In the genomic region with DNA sequence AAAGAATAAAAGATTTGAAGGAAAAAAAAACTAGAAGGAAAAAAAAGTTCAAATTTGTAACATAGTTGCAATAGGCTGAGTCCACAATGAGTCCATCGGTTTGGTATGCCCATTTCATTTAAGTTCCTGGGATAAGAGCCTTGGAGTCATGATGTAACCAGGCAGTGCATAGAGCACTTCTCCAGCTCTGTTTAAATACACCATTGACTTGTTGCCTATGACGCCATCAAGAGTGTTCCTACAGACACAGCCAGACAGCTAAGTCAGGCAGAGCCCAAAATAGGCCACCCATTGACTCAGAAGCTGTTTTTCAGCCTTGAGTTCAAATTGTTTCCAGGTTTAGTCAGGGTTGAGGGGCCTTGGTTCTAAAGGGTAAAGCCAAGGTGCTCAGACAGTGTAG, we compare ENCODE assay signal across 13 cellular contexts. TPM values are rescaled to one million over a fixed set of nuclear protein-coding genes. Genes with fewer than 3 reads are reported as not detected.
DNase-seq lines count a peak whose midpoint lies in the region; ATAC-seq and TF ChIP-seq lines count a peak whose summit lies in the region.
"Had no signal": no experiment of that assay in that cellular context is flagged by ENCODE, and none has a peak within 500 bp of the region (broad histone marks: within the 10 kb centered on the region; RNA-seq: fewer than 3 reads in every experiment).

No MANE protein-coding gene starts in this region.

- H3K36me3 Mint-ChIP-seq in activated naive CD4-positive, alpha-beta T cell treated with anti-CD3 and anti-CD28 coated beads, Interleukin-2, amount 50 U/mL, for 72 hours = no peaks in the 10 kb centered on the region

- H3K9me3 ChIP-seq in mucosa of descending colon = peaks cover 5% of the 10 kb centered on the region
- H3K9me3 ChIP-seq: Caco-2 had no signal

- intact Hi-C loops in mucosa of descending colon (cut with DNase I, micrococcal nuclease) = no loop called here

- DNase-seq in AG20443 (ENCODE audit: low spot score) (peak; percentile 81), NCI-H226 (peak; percentile 88), mucosa of descending colon (no peak), NCI-H2171 (lab: John Stamatoyannopoulos, UW) (no peak)
- DNase-seq in activated naive CD4-positive, alpha-beta T cell treated with anti-CD3 and anti-CD28 coated beads, Interleukin-2, amount 50 U/mL, for 72 hours (ENCODE audit: low spot score in 2 of 2) = no peak
- DNase-seq: activated CD4-positive, alpha-beta T cell treated with anti-CD3 and anti-CD28 coated beads for 1 hour; activated naive CD4-positive, alpha-beta T cell treated with anti-CD3 and anti-CD28 coated beads, Interleukin-2, amount 50 U/mL, for 16 hours; GOT3; NCI-H146 had no signal

- H3K4me1 ChIP-seq in mucosa of descending colon (ENCODE audit: low read depth) = no peaks in the 10 kb centered on the region

- H3K9me3 Mint-ChIP-seq in activated naive CD4-positive, alpha-beta T cell treated with anti-CD3 and anti-CD28 coated beads, Interleukin-2, amount 50 U/mL, for 72 hours = no peaks in the 10 kb centered on the region

- no peak overlapping the region for H3K4me3 ChIP-seq in mucosa of descending colon

- no peak overlapping the region for H3K27ac Mint-ChIP-seq in activated naive CD4-positive, alpha-beta T cell treated with anti-CD3 and anti-CD28 coated beads, Interleukin-2, amount 50 U/mL, for 72 hours

- peak; percentile 79 for ATAC-seq in esophagus mucosa
- peak; percentile 21 for ATAC-seq in mucosa of descending colon
- ATAC-seq in HG03025 (IDR thresholded peaks at IDR 0.05; ENCODE audit: low FRiP score, unreplicated experiment) = no peak
- no peak for ATAC-seq in activated naive CD4-positive, alpha-beta T cell treated with anti-CD3 and anti-CD28 coated beads, Interleukin-2, amount 50 U/mL, for 72 hours
- no peak for ATAC-seq in GM18519 (IDR thresholded peaks at IDR 0.05; ENCODE audit: low FRiP score, unreplicated experiment)

- H3K36me3 ChIP-seq in mucosa of descending colon (ENCODE audit: low read depth) = no peaks in the 10 kb centered on the region

- TF ChIP-seq CTCF in mucosa of descending colon (IDR thresholded peaks at IDR 0.05) = no peak

RNA-seq across cellular contexts. Expression of gene SOCS6, which starts 44.9 kb away (rescaled TPM):
- 21.2 TPM for total RNA-seq in esophagus mucosa
- total RNA-seq in mucosa of descending colon = 10 to 100 TPM; 37.2 to 49.6 (median 39.7) TPM
- 1 to 10 TPM; 1.4 to 1.7 TPM for total RNA-seq in activated naive CD4-positive, alpha-beta T cell treated with anti-CD3 and anti-CD28 coated beads, Interleukin-2, amount 50 U/mL, for 72 hours

Comparison
In these comparisons a context has a peak if more than half of its experiments do, and no peak if none do; other contexts are left out.
1. DNase-seq: peak in AG20443 (single experiment) and NCI-H226 (single experiment); none in mucosa of descending colon (0 of 3), NCI-H2171 (single experiment) and activated naive CD4-positive, alpha-beta T cell treated with anti-CD3 and anti-CD28 coated beads, Interleukin-2, amount 50 U/mL, for 72 hours (0 of 2).
2. ATAC-seq: peak in esophagus mucosa (single experiment) and mucosa of descending colon (single experiment); none in HG03025 (single experiment), activated naive CD4-positive, alpha-beta T cell treated with anti-CD3 and anti-CD28 coated beads, Interleukin-2, amount 50 U/mL, for 72 hours (0 of 2) and GM18519 (single experiment).